ENCODE assay signal across 12 cellular contexts in genomic region chr7:155283565-155284194, GRCh38. TPM values are rescaled to one million over a fixed set of nuclear protein-coding genes. Genes with fewer than 3 reads are reported as not detected.
DNase-seq lines count a peak whose midpoint lies in the region; ATAC-seq and TF ChIP-seq lines count a peak whose summit lies in the region.
"Had no signal": no experiment of that assay in that cellular context is flagged by ENCODE, and none has a peak within 500 bp of the region (broad histone marks: within the 10 kb centered on the region; RNA-seq: fewer than 3 reads in every experiment).

No MANE protein-coding gene starts in this region.

- peaks cover 15% of the 10 kb centered on the region for H3K9me3 Mint-ChIP-seq in activated T-helper 2 cell treated with anti-CD3 and anti-CD28 coated beads, Interferon-gamma antibody, Interleukin-2, Interleukin-4, amounts not matched to agents 10 μg/mL and 5 μg/mL and 100 μg/mL, durations not matched to agents 14 hours and 24 hours and 36 hours
- no peaks in the 10 kb centered on the region for H3K9me3 Mint-ChIP-seq in endodermal cell
- H3K9me3 Mint-ChIP-seq: naive thymus-derived CD8-positive, alpha-beta T cell had no signal

- no peak for DNase-seq in activated T-helper 2 cell treated with anti-CD3 and anti-CD28 coated beads, Interferon-gamma antibody, Interleukin-2, Interleukin-4, amounts not matched to agents 10 μg/mL and 5 μg/mL and 100 μg/mL, durations not matched to agents 14 hours and 24 hours and 36 hours (ENCODE audit: low spot score)
- DNase-seq in endodermal cell (no peak), spleen (no peak), esophagus muscularis mucosa (ENCODE audit: extremely low spot score) (no peak), occipital lobe (lab: John Stamatoyannopoulos, UW) (no peak)
- DNase-seq: activated naive CD4-positive, alpha-beta T cell treated with Interleukin-2 at 50 U/mL for 16 hours; DMS53; naive thymus-derived CD8-positive, alpha-beta T cell; NCI-H2107 had no signal

- ATAC-seq in GM18858 (IDR thresholded peaks at IDR 0.05; ENCODE audit: unreplicated experiment) (peak; percentile 94), GM21381 (IDR thresholded peaks at IDR 0.05; ENCODE audit: unreplicated experiment) (peak; percentile 90), HG03103 (IDR thresholded peaks at IDR 0.05; ENCODE audit: low read depth, unreplicated experiment) (peak; percentile 83)
- ATAC-seq: naive thymus-derived CD8-positive, alpha-beta T cell had no signal

- H3K27me3 Mint-ChIP-seq in activated T-helper 2 cell treated with anti-CD3 and anti-CD28 coated beads, Interferon-gamma antibody, Interleukin-2, Interleukin-4, amounts not matched to agents 10 μg/mL and 5 μg/mL and 100 μg/mL, durations not matched to agents 14 hours and 24 hours and 36 hours (ENCODE audit: low read depth): no peaks in the 10 kb centered on the region
- H3K27me3 Mint-ChIP-seq in endodermal cell (ENCODE audit: insufficient read depth): peaks cover 4% of the 10 kb centered on the region

- TF ChIP-seq CTCF in endodermal cell (conservative IDR thresholded peaks at IDR 0.05): no peak
- TF ChIP-seq CTCF in spleen (IDR thresholded peaks at IDR 0.05 in 8 of 11, conservative IDR thresholded peaks at IDR 0.05 in 3 of 11): no peak
- no peak for TF ChIP-seq CTCF in esophagus muscularis mucosa (IDR thresholded peaks at IDR 0.05)

- H3K4me3 ChIP-seq in endodermal cell (ENCODE audit: low read length) (no peak overlapping the region), spleen (no peak overlapping the region), esophagus muscularis mucosa (no peak overlapping the region)

- H3K4me1 Mint-ChIP-seq in activated T-helper 2 cell treated with anti-CD3 and anti-CD28 coated beads, Interferon-gamma antibody, Interleukin-2, Interleukin-4, amounts not matched to agents 10 μg/mL and 5 μg/mL and 100 μg/mL, durations not matched to agents 14 hours and 24 hours and 36 hours (ENCODE audit: low read depth): peaks cover 86% of the 10 kb centered on the region
- peaks cover 3% of the 10 kb centered on the region for H3K4me1 Mint-ChIP-seq in endodermal cell

- H3K27ac ChIP-seq in endodermal cell (ENCODE audit: low read depth, low read length) (no peak overlapping the region), spleen (no peak overlapping the region), esophagus muscularis mucosa (replicated peaks in 1 of 4) (no peak overlapping the region)

- H3K4me3 Mint-ChIP-seq in activated T-helper 2 cell treated with anti-CD3 and anti-CD28 coated beads, Interferon-gamma antibody, Interleukin-2, Interleukin-4, amounts not matched to agents 10 μg/mL and 5 μg/mL and 100 μg/mL, durations not matched to agents 14 hours and 24 hours and 36 hours (ENCODE audit: low read depth): no peak overlapping the region
- no peak overlapping the region for H3K4me3 Mint-ChIP-seq in endodermal cell

- WGBS in endodermal cell (ENCODE audit: insufficient coverage in 1 of 2, insufficient read length in 1 of 2), 2 experiments: 80 to 100% methylated on average over 1 to 2 of the region's 2 CpGs
- 28 to 48% (median 44%) methylated on average over 2 of the region's 2 CpGs for WGBS in spleen, 5 donors
- WGBS in esophagus muscularis mucosa: 38% methylated on average over 2 of the region's 2 CpGs

- H3K36me3 ChIP-seq in endodermal cell (ENCODE audit: control insufficient read depth, insufficient read depth, low read length): no peaks in the 10 kb centered on the region
- H3K36me3 ChIP-seq in spleen: no peaks in the 10 kb centered on the region
- no peaks in the 10 kb centered on the region for H3K36me3 ChIP-seq in esophagus muscularis mucosa

- no peak overlapping the region for H3K9ac ChIP-seq in endodermal cell (ENCODE audit: extremely low read depth, low read length, poor library complexity, severe bottlenecking)

- H3K27me3 ChIP-seq in endodermal cell (ENCODE audit: control insufficient read depth, insufficient read depth, low read length, poor library complexity, severe bottlenecking): no peaks in the 10 kb centered on the region
- peaks cover 0 to 28% (median 0%) of the 10 kb centered on the region in 7 donors for H3K27me3 ChIP-seq in spleen (replicated peaks in 1 of 7)
- peaks cover 0 to 56% (median 0%) of the 10 kb centered on the region in 4 donors for H3K27me3 ChIP-seq in esophagus muscularis mucosa

- H3K4me1 ChIP-seq in endodermal cell (ENCODE audit: control insufficient read depth, insufficient read depth, low read length) (no peaks in the 10 kb centered on the region), spleen (peaks cover 0 to 47% (median 1%) of the 10 kb centered on the region in 6 donors), esophagus muscularis mucosa (peaks cover 0 to 5% (median 0%) of the 10 kb centered on the region in 4 donors)

- peak overlapping the region; percentile 51 for H3K27ac Mint-ChIP-seq in activated T-helper 2 cell treated with anti-CD3 and anti-CD28 coated beads, Interferon-gamma antibody, Interleukin-2, Interleukin-4, amounts not matched to agents 10 μg/mL and 5 μg/mL and 100 μg/mL, durations not matched to agents 14 hours and 24 hours and 36 hours
- no peak overlapping the region for H3K27ac Mint-ChIP-seq in endodermal cell

- no peaks in the 10 kb centered on the region for H3K9me3 ChIP-seq in endodermal cell (ENCODE audit: control insufficient read depth, low read length)
- H3K9me3 ChIP-seq in spleen: no peaks in the 10 kb centered on the region
- no peaks in the 10 kb centered on the region for H3K9me3 ChIP-seq in esophagus muscularis mucosa

- TF ChIP-seq EP300 in esophagus muscularis mucosa (IDR thresholded peaks at IDR 0.05): no peak

- peaks cover 15% of the 10 kb centered on the region for H3K36me3 Mint-ChIP-seq in activated T-helper 2 cell treated with anti-CD3 and anti-CD28 coated beads, Interferon-gamma antibody, Interleukin-2, Interleukin-4, amounts not matched to agents 10 μg/mL and 5 μg/mL and 100 μg/mL, durations not matched to agents 14 hours and 24 hours and 36 hours (ENCODE audit: low read depth)
- no peaks in the 10 kb centered on the region for H3K36me3 Mint-ChIP-seq in endodermal cell (ENCODE audit: low read depth)
- H3K36me3 Mint-ChIP-seq: naive thymus-derived CD8-positive, alpha-beta T cell had no signal

- no peak for TF ChIP-seq POLR2A in spleen (IDR thresholded peaks at IDR 0.05)
- TF ChIP-seq POLR2A in esophagus muscularis mucosa (IDR thresholded peaks at IDR 0.05; ENCODE audit: low read depth): no peak

- intact Hi-C loops in activated T-helper 2 cell treated with anti-CD3 and anti-CD28 coated beads, Interferon-gamma antibody, Interleukin-2, Interleukin-4, amounts not matched to agents 10 μg/mL and 5 μg/mL and 100 μg/mL, durations not matched to agents 14 hours and 24 hours and 36 hours (cut with micrococcal nuclease): loop anchor here (1.0 to 5.0 kb wide), 3 partner anchors 14 to 356 kb away; partner anchors contain the start of gene INSIG1
- intact Hi-C loops in spleen (cut with DNase I; ENCODE audit: low total_unique reads) (no loop called here), esophagus muscularis mucosa (cut with DNase I) (no loop called here)

RNA-seq across cellular contexts. Expression of gene INSIG1, which starts 14.0 kb away (rescaled TPM):
- 197 and 198 TPM in 2 replicates for total RNA-seq in activated T-helper 2 cell treated with anti-CD3 and anti-CD28 coated beads, Interferon-gamma antibody, Interleukin-2, Interleukin-4, amounts not matched to agents 10 μg/mL and 5 μg/mL and 100 μg/mL, durations not matched to agents 14 hours and 24 hours and 36 hours
- total RNA-seq in endodermal cell: 10 to 100 TPM; 27.2 to 36.9 TPM
- polyA plus RNA-seq in endodermal cell (2013, experiment 1 of 2): 77.8 TPM
- 81.3 TPM for polyA plus RNA-seq in endodermal cell (2013, experiment 2 of 2)
- total RNA-seq in spleen: 10 to 100 TPM; 26.2 to 61.8 (median 31.6) TPM
- 10 to 100 TPM; 15.8 to 20.5 (median 18.6) TPM for polyA plus RNA-seq in spleen
- 10 to 100 TPM; 25.3 to 63.5 (median 37.7) TPM for total RNA-seq in esophagus muscularis mucosa
- total RNA-seq in occipital lobe: 109 TPM
